21 cellular contexts compared by ENCODE assay signal in the genomic region with DNA sequence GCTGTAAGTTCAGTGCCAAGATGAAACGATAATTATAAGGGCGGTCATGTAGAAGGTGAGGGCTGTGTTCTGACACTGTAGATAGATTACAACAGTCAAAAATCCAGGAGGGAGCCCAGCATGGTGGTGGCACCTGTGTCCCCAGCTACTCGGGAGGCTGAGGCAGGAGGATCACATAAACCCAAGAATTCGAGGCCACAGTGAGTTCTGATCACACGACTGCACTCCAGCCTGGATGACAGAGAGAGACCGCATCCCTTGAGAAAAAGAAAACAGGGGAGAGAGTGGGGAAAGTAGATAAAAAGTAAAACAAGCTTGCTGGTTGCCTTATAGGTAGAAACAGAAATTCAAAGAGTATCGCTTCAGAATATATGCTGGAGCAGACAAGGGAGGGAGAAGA. TPM values are rescaled to one million over a fixed set of nuclear protein-coding genes. Genes with fewer than 3 reads are reported as not detected.
A peak's percentile ranks its signal among the peaks of the same experiment; 100 is the strongest.
DNase-seq lines count a peak whose midpoint lies in the region; ATAC-seq, FAIRE-seq and TF ChIP-seq lines count a peak whose summit lies in the region.
"Had no signal": no experiment of that assay in that cellular context is flagged by ENCODE, and none has a peak within 500 bp of the region (broad histone marks: within the 10 kb centered on the region; RNA-seq: fewer than 3 reads in every experiment).

No MANE protein-coding gene starts in this region.

- CTCF ChIA-PET in activated CD4-positive, alpha-beta memory T cell treated with anti-CD3 and anti-CD28 coated beads for 36 hours (lab: Charles Lee): interaction anchor here (0.7 to 1.5 kb wide), 6 partner anchors 28 to 198 kb away, joined by 3 to 6 read pairs (median 3); no protein-coding TSS in a partner anchor
- CTCF ChIA-PET in activated CD4-positive, alpha-beta memory T cell treated with anti-CD3 and anti-CD28 coated beads, Interleukin-2, amount 10 ng/mL, durations not matched to agents 7 days and 5 days (lab: Charles Lee): interaction anchor here (0.9 to 1.4 kb wide), 4 partner anchors 11 to 59 kb away, joined by 3 to 4 read pairs (median 4); no protein-coding TSS in a partner anchor
- CTCF ChIA-PET in K562 (lab: Yijun Ruan, JAX; ENCODE audit: low intra/inter-chr PET ratio): interaction anchor here (0.6 kb wide), 1 partner anchor 86 kb away, joined by 3 read pairs; no protein-coding TSS in a partner anchor

- ATAC-seq in K562: no peak; the same call in 2 of the 3 replicates
- ATAC-seq in GM21367 (IDR thresholded peaks at IDR 0.05; ENCODE audit: unreplicated experiment): no peak
- no peak for ATAC-seq in esophagus mucosa
- ATAC-seq: CD8-positive, alpha-beta T cell had no signal

- H3K9me1 ChIP-seq in K562 (ENCODE audit: control insufficient read depth, insufficient read depth, low read length): no peaks in the 10 kb centered on the region

- no peaks in the 10 kb centered on the region for H3K36me3 Mint-ChIP-seq in activated CD4-positive, alpha-beta memory T cell treated with anti-CD3 and anti-CD28 coated beads for 36 hours
- no peaks in the 10 kb centered on the region for H3K36me3 Mint-ChIP-seq in activated CD4-positive, alpha-beta memory T cell treated with anti-CD3 and anti-CD28 coated beads, Interleukin-2, amount 10 ng/mL, durations not matched to agents 7 days and 5 days (ENCODE audit: low read depth)
- H3K36me3 Mint-ChIP-seq: CD4-positive, CD25-positive, alpha-beta regulatory T cell; CD8-positive, alpha-beta T cell had no signal

- H3K4me3 Mint-ChIP-seq in activated CD4-positive, alpha-beta memory T cell treated with anti-CD3 and anti-CD28 coated beads for 36 hours: no peak overlapping the region
- H3K4me3 Mint-ChIP-seq in activated CD4-positive, alpha-beta memory T cell treated with anti-CD3 and anti-CD28 coated beads, Interleukin-2, amount 10 ng/mL, durations not matched to agents 7 days and 5 days: no peak overlapping the region
- H3K4me3 Mint-ChIP-seq: B cell; CD8-positive, alpha-beta T cell had no signal

- TF ChIP-seq RAD21 in K562 (CRISPR knock-in tag; conservative IDR thresholded peaks at IDR 0.05 in 1 of 2, IDR thresholded peaks at IDR 0.05 in 1 of 2): no peak

- no peaks in the 10 kb centered on the region for H4K20me1 ChIP-seq in K562 (replicated peaks; ENCODE audit: control insufficient read depth, insufficient read depth, low read length)
- H4K20me1 ChIP-seq: BLaER1 had no signal

- H3K27ac Mint-ChIP-seq in activated CD4-positive, alpha-beta memory T cell treated with anti-CD3 and anti-CD28 coated beads for 36 hours: no peak overlapping the region
- no peak overlapping the region for H3K27ac Mint-ChIP-seq in activated CD4-positive, alpha-beta memory T cell treated with anti-CD3 and anti-CD28 coated beads, Interleukin-2, amount 10 ng/mL, durations not matched to agents 7 days and 5 days
- H3K27ac Mint-ChIP-seq: B cell; CD4-positive, CD25-positive, alpha-beta regulatory T cell; CD8-positive, alpha-beta T cell had no signal

- H3K4me1 ChIP-seq in K562 (replicated peaks in 1 of 2; ENCODE audit: control insufficient read depth in 2 of 2, insufficient read depth in 2 of 2, low read length in 2 of 2): peaks cover 10 to 29% of the 10 kb centered on the region in 2 experiments
- H3K4me1 ChIP-seq: Caco-2 had no signal

- peak overlapping the region; percentile 58 for H2AFZ ChIP-seq in K562 (ENCODE audit: low read depth, low read length)
- H2AFZ ChIP-seq: GM23248 had no signal

- no peaks in the 10 kb centered on the region for H3K36me3 ChIP-seq in K562 (ENCODE audit: control insufficient read depth, insufficient read depth, low read length)
- H3K36me3 ChIP-seq: BLaER1 had no signal

- POLR2A ChIA-PET in activated CD4-positive, alpha-beta memory T cell treated with anti-CD3 and anti-CD28 coated beads for 36 hours (lab: Charles Lee): no interaction called here
- POLR2A ChIA-PET in activated CD4-positive, alpha-beta memory T cell treated with anti-CD3 and anti-CD28 coated beads, Interleukin-2, amount 10 ng/mL, durations not matched to agents 7 days and 5 days (lab: Charles Lee): no interaction called here
- POLR2A ChIA-PET in K562 (lab: Yijun Ruan, JAX): interaction anchor here (0.6 to 1.8 kb wide), 8 partner anchors 9 to 181 kb away, joined by 3 to 13 read pairs (median 4); no protein-coding TSS in a partner anchor

- in situ Hi-C loops in K562 (cut with MboI): no loop called here

- DNase-seq in activated CD4-positive, alpha-beta memory T cell treated with anti-CD3 and anti-CD28 coated beads for 36 hours: peak; percentile 3
- no peak for DNase-seq in activated CD4-positive, alpha-beta memory T cell treated with anti-CD3 and anti-CD28 coated beads, Interleukin-2, amount 10 ng/mL, durations not matched to agents 7 days and 5 days
- DNase-seq in K562 (ENCODE audit: extremely low read depth in 1 of 4, low spot score in 3 of 4): peak in 1 of 4 experiments; percentile 21
- DNase-seq in posterior vena cava (ENCODE audit: low spot score): peak; percentile 22
- DNase-seq: Caco-2; CD4-positive, CD25-positive, alpha-beta regulatory T cell; CD8-positive, alpha-beta T cell; DMS153; DND-41; GM23248; H7; HCEC 1CT had no signal

- 0 out of 4 replicates have a peak overlapping the region, but pooled peaks of 1 of the 2 experiments have one; percentile 7 for H3K9ac ChIP-seq in K562 (ENCODE audit: insufficient read depth in 1 of 2, low read depth in 2 of 2, low read length in 2 of 2)
- H3K9ac ChIP-seq: BLaER1, GM23248 had no signal

- no peaks in the 10 kb centered on the region for H3K9me3 Mint-ChIP-seq in activated CD4-positive, alpha-beta memory T cell treated with anti-CD3 and anti-CD28 coated beads for 36 hours
- H3K9me3 Mint-ChIP-seq in activated CD4-positive, alpha-beta memory T cell treated with anti-CD3 and anti-CD28 coated beads, Interleukin-2, amount 10 ng/mL, durations not matched to agents 7 days and 5 days: no peaks in the 10 kb centered on the region
- H3K9me3 Mint-ChIP-seq: CD4-positive, CD25-positive, alpha-beta regulatory T cell; CD8-positive, alpha-beta T cell had no signal

- TF ChIP-seq EP300 in K562 (IDR thresholded peaks at IDR 0.05; ENCODE audit: low read length): no peak

- no peak overlapping the region for H3K27ac ChIP-seq in K562 (ENCODE audit: extremely low read depth, low read depth, low read length)
- H3K27ac ChIP-seq: 22Rv1, BLaER1, C4-2B, GM23248 had no signal

- WGBS in K562 (ENCODE audit: insufficient coverage, low coverage, missing lambda C conversion rate): 38% methylated on average over 7 of the region's 7 CpGs

- H3K9me3 ChIP-seq in K562 (replicated peaks; ENCODE audit: control insufficient read depth, insufficient read depth, low read depth, low read length): no peaks in the 10 kb centered on the region
- H3K9me3 ChIP-seq: BLaER1, Caco-2 had no signal

- intact Hi-C loops in activated CD4-positive, alpha-beta memory T cell treated with anti-CD3 and anti-CD28 coated beads for 36 hours (cut with micrococcal nuclease): loop anchor here (10.0 kb wide), 1 partner anchor 51 kb away; no protein-coding TSS in a partner anchor
- intact Hi-C loops in K562 (cut with micrococcal nuclease): no loop called here
- intact Hi-C loops in posterior vena cava (cut with DNase I): no loop called here

- H3K79me2 ChIP-seq in K562 (ENCODE audit: control insufficient read depth, insufficient read depth, low read length): no peaks in the 10 kb centered on the region

- no peak for TF ChIP-seq POLR2A in K562 (conservative IDR thresholded peaks at IDR 0.05)

- H3K4me1 Mint-ChIP-seq in activated CD4-positive, alpha-beta memory T cell treated with anti-CD3 and anti-CD28 coated beads for 36 hours (ENCODE audit: low read depth): peaks cover 19% of the 10 kb centered on the region
- peaks cover 4% of the 10 kb centered on the region for H3K4me1 Mint-ChIP-seq in activated CD4-positive, alpha-beta memory T cell treated with anti-CD3 and anti-CD28 coated beads, Interleukin-2, amount 10 ng/mL, durations not matched to agents 7 days and 5 days
- H3K4me1 Mint-ChIP-seq: B cell had no signal

- FAIRE-seq in K562 (lab: Jason Lieb, UNC): peak; percentile 15
- FAIRE-seq: G401.6, GM12892, H1 had no signal

- no peak for TF ChIP-seq CTCF in K562 (IDR thresholded peaks at IDR 0.05 in 2 of 3, conservative IDR thresholded peaks at IDR 0.05 in 1 of 3; ENCODE audit: insufficient read depth in 2 of 3, low read depth in 1 of 3, low read length in 3 of 3)

- H3K4me3 ChIP-seq in K562: no peak overlapping the region
- H3K4me3 ChIP-seq: BLaER1, GM23248 had no signal

- no TSS peak for BruUV-seq in K562 (replicated peaks; lab: Mats Ljungman, UMichigan)

- no peaks in the 10 kb centered on the region for H3K27me3 ChIP-seq in K562 (ENCODE audit: control insufficient read depth in 2 of 2, insufficient read depth in 2 of 2, low read length in 2 of 2)
- H3K27me3 ChIP-seq: BLaER1 had no signal

- no peaks in the 10 kb centered on the region for H3K27me3 Mint-ChIP-seq in activated CD4-positive, alpha-beta memory T cell treated with anti-CD3 and anti-CD28 coated beads for 36 hours
- peaks cover 31% of the 10 kb centered on the region for H3K27me3 Mint-ChIP-seq in activated CD4-positive, alpha-beta memory T cell treated with anti-CD3 and anti-CD28 coated beads, Interleukin-2, amount 10 ng/mL, durations not matched to agents 7 days and 5 days

- peak overlapping the region; percentile 1; the same call in 1 of the 2 replicates for H3K4me2 ChIP-seq in K562 (ENCODE audit: insufficient read depth, low read length)
- H3K4me2 ChIP-seq: BLaER1 had no signal

RNA-seq across cellular contexts. Expression of a gene that starts 52.1 kb away (rescaled TPM):
- total RNA-seq in activated CD4-positive, alpha-beta memory T cell treated with anti-CD3 and anti-CD28 coated beads for 36 hours: under 1 TPM; 0.34 to 0.45 TPM
- total RNA-seq in activated CD4-positive, alpha-beta memory T cell treated with anti-CD3 and anti-CD28 coated beads, Interleukin-2, amount 10 ng/mL, durations not matched to agents 7 days and 5 days: under 1 TPM; 0.15 to 0.38 TPM
- 101 and 344 TPM in 2 replicates for total RNA-seq in K562 (2011; cell fraction: chromatin; rRNA removed; ENCODE audit: low replicate concordance)
- 421 and 427 TPM in 2 replicates for total RNA-seq in K562 (2011; cell fraction: nucleolus; rRNA removed)
- total RNA-seq in K562 (2011; cell fraction: nucleoplasm; rRNA removed): 291 and 342 TPM in 2 replicates
- total RNA-seq in K562 (2014; rRNA removed) (326 and 470 TPM in 2 replicates), K562 (2014; rRNA removed; fragmentation: Illumina TruSeq; extraction: Trizol) (63.4 and 97.8 TPM in 2 replicates), K562 (2015; rRNA removed; fragmentation: Illumina TruSeq; extraction: Trizol) (215 and 218 TPM in 2 replicates), K562 (2021) (368 and 385 TPM in 2 replicates), posterior vena cava (10 to 100 TPM; 27.3 to 37.3 TPM), esophagus mucosa (0.20 TPM)
- polyA plus RNA-seq in K562 (2011; rRNA removed) (125 and 154 TPM in 2 replicates), K562 (2014; fragmentation: Illumina TruSeq; extraction: Trizol) (222 and 298 TPM in 2 replicates), K562 (2014; fragmentation: Nextera tagmentation; extraction: Ambion mirVana) (10 to 100 TPM; 18.1 to 29.0 TPM), K562 (2014; rRNA removed) (251 and 295 TPM in 2 replicates)
- 184 and 684 TPM in 2 replicates for polyA plus RNA-seq in K562 (2011; cell fraction: cytosol; rRNA removed)
- 202 and 446 TPM in 2 replicates for polyA plus RNA-seq in K562 (2011; cell fraction: nucleus; rRNA removed)
- polyA plus RNA-seq in K562 (2012): 270 and 304 TPM in 2 replicates
- polyA minus RNA-seq in K562 (2011; rRNA and poly(A)+ RNA removed): 46.2 and 123 TPM in 2 replicates
- polyA minus RNA-seq in K562 (2011; cell fraction: cytosol; rRNA and poly(A)+ RNA removed): 133 and 200 TPM in 2 replicates
- 111 and 144 TPM in 2 replicates for polyA minus RNA-seq in K562 (2011; cell fraction: nucleus; rRNA and poly(A)+ RNA removed)
- total RNA-seq: GM23248 had no signal
- polyA plus RNA-seq: GM23248 had no signal

Comparison
In these comparisons a context has a peak if more than half of its experiments do, and no peak if none do; other contexts are left out.
1. RNA of a gene that starts 52.1 kb away (total RNA-seq): 63.4 to 470 TPM in K562 and 27.3 to 37.3 TPM in posterior vena cava; 0.34 to 0.45 TPM in activated CD4-positive, alpha-beta memory T cell treated with anti-CD3 and anti-CD28 coated beads for 36 hours, 0.15 to 0.38 TPM in activated CD4-positive, alpha-beta memory T cell treated with anti-CD3 and anti-CD28 coated beads, Interleukin-2, amount 10 ng/mL, durations not matched to agents 7 days and 5 days and 0.20 TPM in esophagus mucosa (single experiment); every median in the first group is over 10 times any median in the second.